Comparison of ENCODE assay signal across 3 cellular contexts in the genomic region with DNA sequence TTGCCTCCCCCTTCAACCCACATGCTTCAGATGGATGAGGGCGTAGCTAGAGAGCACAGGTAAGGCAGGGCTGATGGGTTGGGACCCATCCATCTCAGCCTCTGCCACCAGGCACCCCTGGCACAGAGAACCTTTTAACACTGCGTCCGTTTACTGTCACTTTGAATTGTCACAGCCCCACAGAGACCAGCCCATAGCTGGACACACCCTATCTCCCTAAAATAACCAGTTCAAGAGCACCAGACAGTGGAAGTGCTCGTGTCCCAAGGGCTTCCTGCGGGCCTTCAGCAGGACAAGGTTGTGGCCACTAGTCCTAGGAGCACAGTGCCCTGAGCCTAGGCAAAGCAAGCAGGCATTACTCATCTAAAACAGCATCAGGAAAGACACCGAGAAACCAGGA. TPM values are rescaled to one million over a fixed set of nuclear protein-coding genes. Genes with fewer than 3 reads are reported as not detected.
"Had no signal": no experiment of that assay in that cellular context is flagged by ENCODE, and none has a peak within 500 bp of the region (broad histone marks: within the 10 kb centered on the region; RNA-seq: fewer than 3 reads in every experiment).

No MANE protein-coding gene starts in this region.

RNA-seq across cellular contexts. Expression of gene ACOXL, which starts 34.1 kb away (rescaled TPM):
- total RNA-seq: HT1080, IMR-90 had no signal
- polyA plus RNA-seq: IgD-negative memory B cell, IMR-90 had no signal
